Comparison of ENCODE assay signal across 8 cellular contexts in the genomic region with DNA sequence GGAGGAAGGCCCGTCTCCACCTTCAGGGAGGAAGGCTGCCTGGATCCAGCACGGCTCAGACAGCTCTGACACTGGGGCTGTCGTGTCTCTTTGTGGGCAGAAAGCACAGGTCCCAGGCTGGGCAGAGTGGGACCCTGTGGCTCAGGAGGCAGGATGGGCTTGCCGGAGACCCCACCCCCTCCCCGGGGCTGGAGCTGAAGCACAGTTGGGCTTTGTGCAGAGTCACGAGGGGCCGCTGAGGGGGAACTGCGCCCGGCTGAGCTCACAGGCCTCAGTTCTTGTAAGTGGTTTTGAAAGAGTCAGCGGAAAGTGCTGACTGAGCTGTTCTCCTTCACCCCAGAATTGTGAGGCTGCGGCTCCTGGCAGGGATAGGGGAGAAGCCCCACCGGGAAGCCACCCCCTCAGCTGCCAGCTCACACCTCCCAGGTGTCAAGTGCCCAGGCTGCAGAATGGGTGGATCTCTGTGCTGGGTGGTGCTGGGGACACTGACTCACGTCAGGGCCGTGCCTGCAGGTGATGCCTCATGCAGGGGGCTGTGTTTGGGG. TPM values are rescaled to one million over a fixed set of nuclear protein-coding genes. Genes with fewer than 3 reads are reported as not detected.
DNase-seq lines count a peak whose midpoint lies in the region; ATAC-seq and TF ChIP-seq lines count a peak whose summit lies in the region.

No MANE protein-coding gene starts in this region.

- H3K36me3 ChIP-seq in kidney epithelial cell (ENCODE audit: control insufficient read depth, insufficient read depth, low read length), result no peaks in the 10 kb centered on the region

- H3K27ac Mint-ChIP-seq in stimulated activated effector memory CD8-positive, alpha-beta T cell treated with anti-CD3 and anti-CD28 coated beads, Interleukin-12 subunit alpha, Interleukin-12 subunit beta, amount 100 ng/mL, for 72 hours, result peak overlapping the region; percentile 88

- peak; percentile 92 for ATAC-seq in stimulated activated effector memory CD8-positive, alpha-beta T cell treated with anti-CD3 and anti-CD28 coated beads, Interleukin-12 subunit alpha, Interleukin-12 subunit beta, amount 100 ng/mL, for 72 hours

- H3K4me3 ChIP-seq in kidney epithelial cell (ENCODE audit: low read depth, low read length), result no peak overlapping the region

- peak in 2 of 3 donors; percentile 33 to 44 for DNase-seq in stimulated activated CD4-positive, alpha-beta T cell treated with anti-CD3 and anti-CD28 coated beads, Interleukin-12 subunit alpha, Interleukin-12 subunit beta, amount 100 ng/mL, for 48 hours (ENCODE audit: low read depth in 2 of 3, low spot score in 1 of 3)
- no peak for DNase-seq in stimulated activated CD4-positive, alpha-beta T cell treated with anti-CD3 and anti-CD28 coated beads, Interleukin-12 subunit alpha, Interleukin-12 subunit beta, amount 100 ng/mL, for 4 hours
- DNase-seq in anterior cingulate cortex (lab: John Stamatoyannopoulos, UW), result peak in 55 of 58 donors; percentile 33 to 90 (median 77)
- DNase-seq in kidney epithelial cell (ENCODE audit: low read depth), result peak; percentile 34
- peak in 1 of 2 donors; percentile 64 for DNase-seq in stimulated activated effector memory CD8-positive, alpha-beta T cell treated with anti-CD3 and anti-CD28 coated beads, Interleukin-12 subunit alpha, Interleukin-12 subunit beta, amount 100 ng/mL, for 72 hours (ENCODE audit: low spot score in 2 of 2)
- DNase-seq in amniotic stem cell (lab: John Stamatoyannopoulos, UW), result no peak
- DNase-seq in NCI-H1694 (lab: John Stamatoyannopoulos, UW), result no peak
- DNase-seq in NCI-H774 (lab: John Stamatoyannopoulos, UW), result no peak

- H3K4me3 Mint-ChIP-seq in stimulated activated effector memory CD8-positive, alpha-beta T cell treated with anti-CD3 and anti-CD28 coated beads, Interleukin-12 subunit alpha, Interleukin-12 subunit beta, amount 100 ng/mL, for 72 hours, result peak overlapping the region; percentile 59

- H3K4me1 Mint-ChIP-seq in stimulated activated effector memory CD8-positive, alpha-beta T cell treated with anti-CD3 and anti-CD28 coated beads, Interleukin-12 subunit alpha, Interleukin-12 subunit beta, amount 100 ng/mL, for 72 hours, result peaks cover 40% of the 10 kb centered on the region

- peaks cover 7% of the 10 kb centered on the region for H3K36me3 Mint-ChIP-seq in stimulated activated effector memory CD8-positive, alpha-beta T cell treated with anti-CD3 and anti-CD28 coated beads, Interleukin-12 subunit alpha, Interleukin-12 subunit beta, amount 100 ng/mL, for 72 hours

- TF ChIP-seq CTCF in kidney epithelial cell (IDR thresholded peaks at IDR 0.05; ENCODE audit: insufficient read depth, low read length, poor library complexity, severe bottlenecking), result no peak

- no peaks in the 10 kb centered on the region for H3K9me3 Mint-ChIP-seq in stimulated activated effector memory CD8-positive, alpha-beta T cell treated with anti-CD3 and anti-CD28 coated beads, Interleukin-12 subunit alpha, Interleukin-12 subunit beta, amount 100 ng/mL, for 72 hours

- no peaks in the 10 kb centered on the region for H3K27me3 ChIP-seq in kidney epithelial cell (ENCODE audit: control insufficient read depth, insufficient read depth, low read length)

RNA-seq across cellular contexts. Expression of gene SMOX, which starts 12.2 kb away (rescaled TPM):
- total RNA-seq in kidney epithelial cell, result 185 and 210 TPM in 2 replicates

Comparison
In these comparisons a context has a peak if more than half of its experiments do, and no peak if none do; other contexts are left out.
1. DNase-seq: peak in stimulated activated CD4-positive, alpha-beta T cell treated with anti-CD3 and anti-CD28 coated beads, Interleukin-12 subunit alpha, Interleukin-12 subunit beta, amount 100 ng/mL, for 48 hours (2 of 3), anterior cingulate cortex (55 of 58) and kidney epithelial cell (single experiment); none in stimulated activated CD4-positive, alpha-beta T cell treated with anti-CD3 and anti-CD28 coated beads, Interleukin-12 subunit alpha, Interleukin-12 subunit beta, amount 100 ng/mL, for 4 hours (single experiment), amniotic stem cell (single experiment), NCI-H1694 (single experiment) and NCI-H774 (single experiment).